Comparison of ENCODE assay signal across 12 cellular contexts in the genomic region with DNA sequence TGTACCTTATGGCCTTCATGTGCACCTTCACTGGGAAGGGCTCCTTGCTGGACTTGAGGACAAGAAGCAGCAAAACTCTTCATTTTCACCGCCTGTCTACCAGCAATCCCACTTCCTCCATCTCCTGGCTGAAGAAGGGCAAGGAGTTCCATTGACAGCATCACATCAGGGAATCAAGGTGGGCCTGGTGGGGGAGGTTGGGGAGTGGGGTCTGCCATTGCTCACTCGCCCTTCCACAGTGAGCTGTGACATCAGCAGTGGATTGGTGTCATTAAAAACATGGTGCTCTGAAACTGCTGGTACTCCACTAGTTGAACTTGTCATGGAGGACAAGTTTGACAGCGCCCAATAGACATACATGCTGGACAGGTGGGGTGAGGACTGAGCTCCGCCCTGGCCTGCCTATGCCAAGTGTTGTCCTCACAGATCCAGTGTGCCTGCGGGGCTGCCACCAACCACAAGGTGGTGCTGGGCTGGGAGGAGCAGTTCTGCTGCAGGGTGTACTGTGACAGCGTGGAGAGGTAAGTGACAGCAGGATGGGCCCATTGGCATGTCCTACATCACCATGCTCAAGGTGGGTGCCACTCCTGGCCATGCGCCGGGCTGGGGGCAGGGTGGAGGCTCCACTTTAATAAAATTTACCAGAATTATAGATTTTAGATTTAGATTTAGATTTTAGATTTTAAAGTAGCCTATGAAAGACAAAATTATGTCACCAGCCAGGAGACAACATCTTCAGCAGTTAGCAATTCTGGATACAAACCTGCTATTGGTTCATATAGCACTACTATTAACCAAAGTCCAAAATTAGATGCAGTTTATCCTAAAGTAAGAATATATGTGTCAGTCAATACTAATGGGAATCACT.
DNase-seq lines count a peak whose midpoint lies in the region; ATAC-seq, FAIRE-seq and TF ChIP-seq lines count a peak whose summit lies in the region.
"Had no signal": no experiment of that assay in that cellular context is flagged by ENCODE, and none has a peak within 500 bp of the region (broad histone marks: within the 10 kb centered on the region; RNA-seq: fewer than 3 reads in every experiment).

No MANE protein-coding gene starts in this region.

- no peaks in the 10 kb centered on the region for H3K4me1 Mint-ChIP-seq in endodermal cell

- no peak overlapping the region for H3K9ac ChIP-seq in endodermal cell (ENCODE audit: extremely low read depth, low read length, poor library complexity, severe bottlenecking)

- no peak overlapping the region for H3K27ac Mint-ChIP-seq in endodermal cell

- peak; percentile 67 for FAIRE-seq in urothelium cell line (lab: Jason Lieb, UNC)

- no peaks in the 10 kb centered on the region for H3K9me3 ChIP-seq in left ventricle myocardium inferior (replicated peaks)
- peaks cover 82% of the 10 kb centered on the region for H3K9me3 ChIP-seq in endodermal cell (ENCODE audit: control insufficient read depth, low read length)
- H3K9me3 ChIP-seq: thoracic aorta had no signal

- H3K27ac ChIP-seq in left ventricle myocardium inferior (replicated peaks) (no peak overlapping the region), endodermal cell (ENCODE audit: low read depth, low read length) (no peak overlapping the region)
- H3K27ac ChIP-seq: thoracic aorta had no signal

- no peak for DNase-seq in left ventricle myocardium inferior
- DNase-seq in left cardiac atrium, result no peak
- DNase-seq in NCI-H748 treated with DMSO at 0.1 percent for 48 hours (lab: John Stamatoyannopoulos, UW), result peak; percentile 2
- DNase-seq in endodermal cell, result peak; percentile 47
- DNase-seq in urothelium cell line (ENCODE audit: low spot score), result peak; percentile 27
- DNase-seq in cerebellar cortex (ENCODE audit: low spot score), result no peak
- DNase-seq in NCI-H2081 treated with DMSO at 0.1 percent for 48 hours (lab: John Stamatoyannopoulos, UW), result no peak
- DNase-seq: amniotic stem cell; effector memory CD4-positive, alpha-beta T cell; T-helper 9 cell had no signal

- peaks cover 75% of the 10 kb centered on the region for H3K9me3 Mint-ChIP-seq in endodermal cell

- TF ChIP-seq CTCF in left ventricle myocardium inferior (IDR thresholded peaks at IDR 0.05; ENCODE audit: borderline replicate concordance) (peak; percentile 52), endodermal cell (conservative IDR thresholded peaks at IDR 0.05) (peak; percentile 15)

- no peak overlapping the region for H3K4me3 ChIP-seq in left ventricle myocardium inferior
- H3K4me3 ChIP-seq in endodermal cell (ENCODE audit: low read length), result no peak overlapping the region
- H3K4me3 ChIP-seq: thoracic aorta had no signal

- WGBS in endodermal cell (ENCODE audit: insufficient coverage in 1 of 2, insufficient read length in 1 of 2), 2 experiments, result 14 to 69% methylated on average over 1 to 8 of the region's 8 CpGs

- no peak overlapping the region for H3K4me3 Mint-ChIP-seq in endodermal cell

- intact Hi-C loops in left ventricle myocardium inferior (cut with micrococcal nuclease) (no loop called here), left cardiac atrium (cut with DNase I) (no loop called here)

- no peaks in the 10 kb centered on the region for H3K36me3 Mint-ChIP-seq in endodermal cell (ENCODE audit: low read depth)

- H3K36me3 ChIP-seq in left ventricle myocardium inferior (no peaks in the 10 kb centered on the region), endodermal cell (ENCODE audit: control insufficient read depth, insufficient read depth, low read length) (no peaks in the 10 kb centered on the region)
- H3K36me3 ChIP-seq: thoracic aorta had no signal

- H3K27me3 ChIP-seq in left ventricle myocardium inferior (ENCODE audit: low read depth) (peaks cover 4% of the 10 kb centered on the region), endodermal cell (ENCODE audit: control insufficient read depth, insufficient read depth, low read length, poor library complexity, severe bottlenecking) (no peaks in the 10 kb centered on the region)

- no peaks in the 10 kb centered on the region for H3K4me1 ChIP-seq in left ventricle myocardium inferior
- no peaks in the 10 kb centered on the region for H3K4me1 ChIP-seq in endodermal cell (ENCODE audit: control insufficient read depth, insufficient read depth, low read length)

- ATAC-seq in left cardiac atrium (no peak), HG02588 (IDR thresholded peaks at IDR 0.05; ENCODE audit: unreplicated experiment) (no peak)

- no peaks in the 10 kb centered on the region for H3K27me3 Mint-ChIP-seq in endodermal cell (ENCODE audit: insufficient read depth)

Comparison
In these comparisons a context has a peak if more than half of its experiments do, and no peak if none do; other contexts are left out.
1. DNase-seq: peak in NCI-H748 treated with DMSO at 0.1 percent for 48 hours (single experiment), endodermal cell (single experiment) and urothelium cell line (single experiment); none in left ventricle myocardium inferior (single experiment), left cardiac atrium (single experiment), cerebellar cortex (single experiment) and NCI-H2081 treated with DMSO at 0.1 percent for 48 hours (single experiment).